10 cellular contexts compared by ENCODE assay signal in the genomic region with DNA sequence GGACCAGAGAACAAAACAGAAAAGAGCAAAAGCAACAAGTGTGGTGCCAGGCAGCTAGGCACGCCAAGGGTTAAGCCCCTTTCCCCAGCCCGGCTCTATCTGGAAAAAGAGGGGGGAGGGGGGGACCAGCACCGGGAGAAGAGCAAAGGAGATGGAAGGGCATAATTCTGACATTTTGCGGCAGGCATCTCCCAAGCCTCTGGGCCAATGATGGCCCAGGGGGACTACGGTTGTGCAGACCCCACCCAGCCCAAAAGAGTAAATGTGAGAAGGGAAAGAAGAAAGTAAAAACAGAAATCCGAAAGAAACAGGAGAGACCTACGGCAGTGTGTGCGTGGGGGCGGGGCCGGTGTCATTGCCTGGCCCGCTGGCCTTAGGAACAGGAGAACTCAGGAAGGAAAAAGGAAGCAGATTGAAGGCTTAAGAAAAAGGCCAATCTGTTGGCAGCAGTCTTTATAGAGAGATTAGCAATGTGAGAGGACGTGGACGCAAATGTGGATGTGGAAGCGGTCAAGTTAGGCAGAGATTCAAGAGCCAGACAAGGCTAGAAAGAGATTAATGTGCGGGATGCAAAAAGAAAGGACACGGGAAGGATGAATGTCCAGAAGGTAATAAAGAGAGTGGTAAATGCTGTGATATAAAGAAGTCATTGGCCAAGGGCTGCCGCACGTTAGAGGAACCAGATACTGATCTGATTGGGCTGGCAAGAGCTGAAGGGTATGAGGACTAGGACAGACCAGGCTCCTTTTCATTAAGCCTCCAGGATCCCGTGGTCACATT. TPM values are rescaled to one million over a fixed set of nuclear protein-coding genes. Genes with fewer than 3 reads are reported as not detected.
DNase-seq lines count a peak whose midpoint lies in the region; ATAC-seq, FAIRE-seq and TF ChIP-seq lines count a peak whose summit lies in the region.
"Had no signal": no experiment of that assay in that cellular context is flagged by ENCODE, and none has a peak within 500 bp of the region (broad histone marks: within the 10 kb centered on the region; RNA-seq: fewer than 3 reads in every experiment).

No MANE protein-coding gene starts in this region.

- H3K27ac ChIP-seq in HEK293 (ENCODE audit: extremely low read depth, low read depth, low read length) = no peak overlapping the region
- no peak overlapping the region for H3K27ac ChIP-seq in small intestine (ENCODE audit: low read depth in 1 of 2, low read length in 1 of 2)
- H3K27ac ChIP-seq in SJCRH30 = no peak overlapping the region

- CTCF ChIA-PET in HEK293 (lab: Yijun Ruan, JAX) = interaction anchor here (1.5 kb wide), 1 partner anchor 64 kb away, joined by 6 read pairs; no protein-coding TSS in a partner anchor

- peaks cover 0 to 2% of the 10 kb centered on the region in 2 donors for H3K27me3 ChIP-seq in small intestine (ENCODE audit: control insufficient read depth in 2 of 2, insufficient read depth in 2 of 2, low read length in 2 of 2)
- H3K27me3 ChIP-seq in SJCRH30 = 0 out of 2 replicates have a peak, but pooled peaks cover 5% of the 10 kb centered on the region

- H3K4me3 ChIP-seq in HEK293 (ENCODE audit: low read depth, low read length) (no peak overlapping the region), cardiac fibroblast (replicated peaks in 1 of 2; ENCODE audit: low read depth in 2 of 2, low read length in 2 of 2) (peak overlapping the region in 1 of 2 donors; percentile 28), small intestine (ENCODE audit: low read depth in 1 of 2, low read length in 2 of 2) (peak overlapping the region in 1 of 2 donors; percentile 20), SJCRH30 (no peak overlapping the region)

- TF ChIP-seq CTCF in HEK293 (tag by site-specific recombination; IDR thresholded peaks at IDR 0.05) (no peak), cardiac fibroblast (IDR thresholded peaks at IDR 0.05; ENCODE audit: low read depth, low read length) (no peak)

- POLR2A ChIA-PET in HEK293 (lab: Yijun Ruan, JAX) = no interaction called here

- FAIRE-seq in small intestine (lab: Jason Lieb, UNC) (no peak), urothelium cell line (lab: Jason Lieb, UNC) (no peak)

- H3K9me3 ChIP-seq in HEK293 (ENCODE audit: control insufficient read depth, insufficient read depth, low read depth, low read length) (no peaks in the 10 kb centered on the region), small intestine (ENCODE audit: control insufficient read depth, low read depth) (no peaks in the 10 kb centered on the region), SJCRH30 (replicated peaks) (no peaks in the 10 kb centered on the region)

- peak; percentile 3 to 5 for DNase-seq in cardiac fibroblast (ENCODE audit: low read depth in 2 of 2)
- DNase-seq in islet precursor cell = peak; percentile 62
- peak; percentile 12 for DNase-seq in small intestine
- DNase-seq in urothelium cell line (ENCODE audit: low spot score) = no peak
- no peak for DNase-seq in activated gamma-delta T cell (lab: John Stamatoyannopoulos, UW)
- DNase-seq in SJCRH30 = no peak
- DNase-seq: activated T-cell treated with anti-CD3 and anti-CD28 coated beads, Interleukin-2, amount 50 U/mL, for 24 hours had no signal

- H3K4me1 ChIP-seq in HEK293 (ENCODE audit: control insufficient read depth, insufficient read depth, low read length) (0 out of 2 replicates have a peak, but pooled peaks cover 5% of the 10 kb centered on the region), small intestine (ENCODE audit: control insufficient read depth in 2 of 2, insufficient read depth in 1 of 2, low read depth in 1 of 2, low read length in 1 of 2) (peaks cover 0 to 3% of the 10 kb centered on the region in 2 donors), SJCRH30 (no peaks in the 10 kb centered on the region)

- H3K36me3 ChIP-seq in HEK293 (ENCODE audit: control insufficient read depth in 2 of 2, insufficient read depth in 1 of 2, low read length in 2 of 2) (no peaks in the 10 kb centered on the region), small intestine (ENCODE audit: control insufficient read depth in 2 of 2, insufficient read depth in 2 of 2, low read length in 2 of 2) (no peaks in the 10 kb centered on the region), SJCRH30 (no peaks in the 10 kb centered on the region)

- 6 to 17% (median 10%) methylated on average over 19 of the region's 19 CpGs for WGBS in small intestine, 3 donors

- ATAC-seq in HG03196 (IDR thresholded peaks at IDR 0.05; ENCODE audit: unreplicated experiment) = no peak

TF ChIP-seq in HEK293, 187 proteins besides CTCF, POLR2A, EP300 and RAD21:
- TF ChIP-seq ZNF549 (tag by site-specific recombination; IDR thresholded peaks at IDR 0.05) = no peak
- TF ChIP-seq, protein P1, sequence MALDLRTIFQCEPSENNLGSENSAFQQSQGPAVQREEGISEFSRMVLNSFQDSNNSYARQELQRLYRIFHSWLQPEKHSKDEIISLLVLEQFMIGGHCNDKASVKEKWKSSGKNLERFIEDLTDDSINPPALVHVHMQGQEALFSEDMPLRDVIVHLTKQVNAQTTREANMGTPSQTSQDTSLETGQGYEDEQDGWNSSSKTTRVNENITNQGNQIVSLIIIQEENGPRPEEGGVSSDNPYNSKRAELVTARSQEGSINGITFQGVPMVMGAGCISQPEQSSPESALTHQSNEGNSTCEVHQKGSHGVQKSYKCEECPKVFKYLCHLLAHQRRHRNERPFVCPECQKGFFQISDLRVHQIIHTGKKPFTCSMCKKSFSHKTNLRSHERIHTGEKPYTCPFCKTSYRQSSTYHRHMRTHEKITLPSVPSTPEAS (tag by site-specific recombination; IDR thresholded peaks at IDR 0.05) = 0 out of 2 replicates have a peak, but pooled peaks have one; percentile 23
- TF ChIP-seq ZNF768 (tag by site-specific recombination; IDR thresholded peaks at IDR 0.05) = no peak
- no peak for TF ChIP-seq IKZF3 (tag by site-specific recombination; IDR thresholded peaks at IDR 0.05)
- peak; percentile 83 for TF ChIP-seq SCRT2 (tag by site-specific recombination; IDR thresholded peaks at IDR 0.05)
- peak; percentile 44; the same call in 1 of the 2 replicates for TF ChIP-seq ZNF341 (tag by site-specific recombination; IDR thresholded peaks at IDR 0.05; ENCODE audit: low read depth)
- TF ChIP-seq YY1 (tag by site-specific recombination; IDR thresholded peaks at IDR 0.05) = no peak
- no peak for TF ChIP-seq BCL11B (tag by site-specific recombination; IDR thresholded peaks at IDR 0.05; ENCODE audit: low read depth)

RNA-seq across cellular contexts. Expression of a gene that starts 59.2 kb away (rescaled TPM):
- 1 to 10 TPM in 1 of 3 donors, not detected in 2; 1.1 TPM for polyA plus RNA-seq in small intestine
- total RNA-seq in SJCRH30 (2014; rRNA removed; shearing (Covaris generic)) = 0.84 and 0.99 TPM in 2 replicates
- total RNA-seq: fibroblast of lung had no signal

Comparison
In these comparisons a context has a peak if more than half of its experiments do, and no peak if none do; other contexts are left out.
1. DNase-seq: peak in cardiac fibroblast (2 of 2), islet precursor cell (single experiment) and small intestine (single experiment); none in urothelium cell line (single experiment), activated gamma-delta T cell (single experiment) and SJCRH30 (0 of 2).